Comparison of ENCODE assay signal across 9 cellular contexts in the genomic region with DNA sequence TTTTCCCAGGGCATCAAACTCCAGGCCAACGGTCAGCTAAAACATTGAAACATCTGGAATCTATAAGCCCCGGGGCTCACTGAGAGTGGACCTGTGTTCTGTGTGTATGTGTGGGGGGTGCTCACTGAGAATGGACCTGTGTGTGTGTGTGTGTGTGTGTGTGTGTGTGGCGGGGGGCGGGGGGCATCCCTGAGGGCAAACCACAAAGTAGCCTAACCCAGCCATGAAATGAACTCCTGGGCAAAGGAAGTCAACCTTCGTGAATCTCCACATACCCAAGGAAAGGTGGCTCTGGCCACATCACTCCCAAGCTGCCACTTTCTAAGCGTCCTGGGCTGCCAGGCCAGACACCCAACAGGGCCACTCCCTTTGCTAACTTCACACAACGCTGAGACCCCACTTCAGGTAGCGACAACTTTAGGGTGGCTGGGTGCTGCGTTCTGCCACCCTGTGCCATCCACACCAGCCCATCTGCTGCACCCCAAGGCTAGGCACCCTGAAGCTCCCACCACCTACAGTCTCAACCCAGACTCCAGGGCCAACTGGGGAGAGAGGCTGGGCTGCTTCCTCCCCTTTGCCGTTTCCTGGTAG. TPM values are rescaled to one million over a fixed set of nuclear protein-coding genes. Genes with fewer than 3 reads are reported as not detected.
DNase-seq lines count a peak whose midpoint lies in the region; ATAC-seq, FAIRE-seq and TF ChIP-seq lines count a peak whose summit lies in the region.
"Had no signal": no experiment of that assay in that cellular context is flagged by ENCODE, and none has a peak within 500 bp of the region (broad histone marks: within the 10 kb centered on the region; RNA-seq: fewer than 3 reads in every experiment).

No MANE protein-coding gene starts in this region.

- H3K27me3 Mint-ChIP-seq in CD8-positive, alpha-beta memory T cell: peaks cover 0 to 9% of the 10 kb centered on the region in 2 donors
- H3K27me3 Mint-ChIP-seq in osteocyte (ENCODE audit: unreplicated experiment): no peaks in the 10 kb centered on the region

- POLR2A ChIA-PET in CD8-positive, alpha-beta memory T cell (lab: Charles Lee): interaction anchor here (0.7 to 1.8 kb wide), 4 partner anchors 9 to 243 kb away, joined by 3 to 9 read pairs (median 6); a partner anchor contains a TSS
- POLR2A ChIA-PET in endothelial cell of umbilical vein (lab: Charles Lee): interaction anchor here (0.6 to 1.2 kb wide), 4 partner anchors 9 to 213 kb away, joined by 4 to 10 read pairs (median 4); a partner anchor contains a TSS

- no peak overlapping the region for H2AFZ ChIP-seq in endothelial cell of umbilical vein (ENCODE audit: low read depth, low read length)

- TF ChIP-seq POLR2A in Peyer's patch (IDR thresholded peaks at IDR 0.05) (no peak), endothelial cell of umbilical vein (IDR thresholded peaks at IDR 0.05; ENCODE audit: low read depth, low read length) (peak; percentile 30)

- H3K36me3 ChIP-seq in CD8-positive, alpha-beta memory T cell (ENCODE audit: insufficient read depth, low read length): no peaks in the 10 kb centered on the region
- H3K36me3 ChIP-seq in Peyer's patch (peaks cover 0 to 12% (median 0%) of the 10 kb centered on the region in 3 donors), endothelial cell of umbilical vein (ENCODE audit: control insufficient read depth in 2 of 2, extremely low read depth in 1 of 2, insufficient read depth in 2 of 2, low read length in 2 of 2) (peaks cover 0 to 12% of the 10 kb centered on the region in 2 experiments)

- H3K9me3 ChIP-seq in CD8-positive, alpha-beta memory T cell (ENCODE audit: low read length): no peaks in the 10 kb centered on the region
- H3K9me3 ChIP-seq in Peyer's patch (no peaks in the 10 kb centered on the region), endothelial cell of umbilical vein (replicated peaks; ENCODE audit: control insufficient read depth, insufficient read depth, low read length) (no peaks in the 10 kb centered on the region)

- dilution Hi-C loops in endothelial cell of umbilical vein (cut with MboI; ENCODE audit: extremely low pct_ligation_motif_present, low sequenced_read_pairs): no loop called here

- intact Hi-C loops in endothelial cell of umbilical vein (cut with micrococcal nuclease): loop anchor here (1.0 to 5.0 kb wide), 4 partner anchors 65 to 228 kb away; a partner anchor contains a TSS

- no peaks in the 10 kb centered on the region for H3K9me3 Mint-ChIP-seq in CD8-positive, alpha-beta memory T cell
- no peaks in the 10 kb centered on the region for H3K9me3 Mint-ChIP-seq in osteocyte (ENCODE audit: unreplicated experiment)

- TF ChIP-seq CTCF in Peyer's patch (IDR thresholded peaks at IDR 0.05) (no peak), endothelial cell of umbilical vein (IDR thresholded peaks at IDR 0.05; ENCODE audit: extremely low read depth in 1 of 2, insufficient read depth in 1 of 2, low read depth in 1 of 2, low read length in 2 of 2) (no peak), osteocyte (IDR thresholded peaks at IDR 0.05) (no peak)

- peak overlapping the region; percentile 69 for H3K27ac ChIP-seq in CD8-positive, alpha-beta memory T cell (ENCODE audit: low read depth, low read length)
- H3K27ac ChIP-seq in Peyer's patch (peak overlapping the region; percentile 94 to 100 (median 97)), endothelial cell of umbilical vein (ENCODE audit: insufficient read depth, low read depth, low read length) (peak overlapping the region; percentile 77)

- FAIRE-seq in endothelial cell of umbilical vein (lab: Jason Lieb, UNC): no peak
- FAIRE-seq: GM19239 had no signal

- peaks cover 35% of the 10 kb centered on the region for H3K4me1 ChIP-seq in CD8-positive, alpha-beta memory T cell (ENCODE audit: insufficient read depth, low read length)
- H3K4me1 ChIP-seq in Peyer's patch (peaks cover 13 to 64% (median 23%) of the 10 kb centered on the region in 4 donors), endothelial cell of umbilical vein (ENCODE audit: control insufficient read depth, extremely low read depth, insufficient read depth, low read length) (peaks cover 17% of the 10 kb centered on the region)

- peak overlapping the region in 7 of 8 donors; percentile 54 to 94 (median 73) for H3K27ac Mint-ChIP-seq in CD8-positive, alpha-beta memory T cell
- H3K27ac Mint-ChIP-seq in osteocyte (ENCODE audit: unreplicated experiment): peak overlapping the region; percentile 95

- peaks cover 0 to 5% (median 0%) of the 10 kb centered on the region in 3 donors for H3K36me3 Mint-ChIP-seq in CD8-positive, alpha-beta memory T cell
- H3K36me3 Mint-ChIP-seq in osteocyte (ENCODE audit: unreplicated experiment): peaks cover 4% of the 10 kb centered on the region

- CTCF ChIA-PET in CD8-positive, alpha-beta memory T cell (lab: Charles Lee): interaction anchor here (0.6 to 1.1 kb wide), 2 partner anchors 9 to 54 kb away, joined by 3 read pairs; no protein-coding TSS in a partner anchor
- CTCF ChIA-PET in endothelial cell of umbilical vein (lab: Charles Lee): interaction anchor here (1.1 to 3.0 kb wide), 6 partner anchors 9 to 105 kb away, joined by 3 to 24 read pairs (median 8); a partner anchor contains a TSS

- H3K27me3 ChIP-seq in CD8-positive, alpha-beta memory T cell (ENCODE audit: insufficient read depth, low read length, poor library complexity, severe bottlenecking): peaks cover 7% of the 10 kb centered on the region
- H3K27me3 ChIP-seq in Peyer's patch (no peaks in the 10 kb centered on the region), endothelial cell of umbilical vein (ENCODE audit: control insufficient read depth in 2 of 2, insufficient read depth in 2 of 2, low read length in 2 of 2) (no peaks in the 10 kb centered on the region)

- ATAC-seq in HG03520 (IDR thresholded peaks at IDR 0.05; ENCODE audit: unreplicated experiment): no peak
- ATAC-seq in GM18867 (IDR thresholded peaks at IDR 0.05; ENCODE audit: unreplicated experiment): no peak

- peaks cover 7 to 14% (median 14%) of the 10 kb centered on the region in 3 donors for H3K4me1 Mint-ChIP-seq in CD8-positive, alpha-beta memory T cell
- H3K4me1 Mint-ChIP-seq in osteocyte (ENCODE audit: unreplicated experiment): peaks cover 49% of the 10 kb centered on the region

- H3K9me1 ChIP-seq in endothelial cell of umbilical vein (replicated peaks; ENCODE audit: control insufficient read depth, extremely low read depth, insufficient read depth, low read length): no peaks in the 10 kb centered on the region

- peaks cover 57% of the 10 kb centered on the region for H3K79me2 ChIP-seq in endothelial cell of umbilical vein (ENCODE audit: control insufficient read depth, insufficient read depth, low read length)

- peak overlapping the region; percentile 72 to 89 (median 80) for H3K4me3 Mint-ChIP-seq in CD8-positive, alpha-beta memory T cell
- H3K4me3 Mint-ChIP-seq in osteocyte (ENCODE audit: unreplicated experiment): peak overlapping the region; percentile 88

- H3K9ac ChIP-seq in endothelial cell of umbilical vein (replicated peaks; ENCODE audit: extremely low read depth, insufficient read depth, low read length): peak overlapping the region; percentile 94

- H3K4me2 ChIP-seq in endothelial cell of umbilical vein (ENCODE audit: insufficient read depth, low read length): peak overlapping the region; percentile 79

- peak overlapping the region; percentile 39 for H3K4me3 ChIP-seq in CD8-positive, alpha-beta memory T cell (ENCODE audit: low read length)
- H3K4me3 ChIP-seq in Peyer's patch (peak overlapping the region; percentile 96 to 100 (median 98)), endothelial cell of umbilical vein (replicated peaks in 1 of 3; ENCODE audit: insufficient read depth in 1 of 3, low read depth in 1 of 3, low read length in 3 of 3) (peak overlapping the region in 2 of 3 experiments; percentile 49 to 64)

- BruUV-seq in endothelial cell of umbilical vein (replicated peaks; lab: Mats Ljungman, UMichigan): no TSS peak

- H4K20me1 ChIP-seq in endothelial cell of umbilical vein (replicated peaks; ENCODE audit: control insufficient read depth, extremely low read depth, insufficient read depth, low read length): no peaks in the 10 kb centered on the region

- no peak for DNase-seq in CD8-positive, alpha-beta memory T cell
- DNase-seq in Peyer's patch: no peak
- DNase-seq in endothelial cell of umbilical vein (ENCODE audit: low read depth, low spot score): no peak
- no peak for DNase-seq in osteocyte (ENCODE audit: extremely low spot score, unreplicated experiment)
- no peak for DNase-seq in GDM1 (lab: John Stamatoyannopoulos, UW)
- DNase-seq in retina: no peak

RNA-seq across cellular contexts. Expression of a gene that starts 1.6 kb away (rescaled TPM):
- 10 to 100 TPM; 28.4 to 34.7 TPM for total RNA-seq in CD8-positive, alpha-beta memory T cell
- polyA plus RNA-seq in CD8-positive, alpha-beta memory T cell: 2.5 TPM
- total RNA-seq in Peyer's patch (10 to 100 TPM; 19.8 to 38.3 (median 34.4) TPM), endothelial cell of umbilical vein (30.5 and 35.0 TPM in 2 replicates), osteocyte (34.7 and 35.6 TPM in 2 replicates)
- polyA plus RNA-seq in endothelial cell of umbilical vein: 27.6 and 28.0 TPM in 2 replicates
- polyA plus RNA-seq in endothelial cell of umbilical vein (2011; cell fraction: cytosol; rRNA removed): 18.8 and 19.6 TPM in 2 replicates
- polyA plus RNA-seq in endothelial cell of umbilical vein (2011; cell fraction: nucleus; rRNA removed): 91.2 and 91.3 TPM in 2 replicates
- 18.8 and 25.2 TPM in 2 replicates for polyA plus RNA-seq in endothelial cell of umbilical vein (2012)
- polyA minus RNA-seq in endothelial cell of umbilical vein: 19.3 and 20.4 TPM in 2 replicates
- 8.0 TPM for polyA minus RNA-seq in endothelial cell of umbilical vein (2011; cell fraction: cytosol; rRNA and poly(A)+ RNA removed)
- 12.0 and 14.9 TPM in 2 replicates for polyA minus RNA-seq in endothelial cell of umbilical vein (2011; cell fraction: nucleus; rRNA and poly(A)+ RNA removed)

RNA-seq across cellular contexts. Expression of a gene that starts 8.0 kb away (rescaled TPM):
- total RNA-seq in CD8-positive, alpha-beta memory T cell: 10 to 100 TPM; 41.4 to 41.7 TPM
- polyA plus RNA-seq in CD8-positive, alpha-beta memory T cell: 40.1 TPM
- 100 to 1,000 TPM in 2 of 4 donors, 10 to 100 TPM in 2; 82.5 to 130 (median 112) TPM for total RNA-seq in Peyer's patch
- 24.3 and 28.8 TPM in 2 replicates for total RNA-seq in endothelial cell of umbilical vein
- polyA plus RNA-seq in endothelial cell of umbilical vein: 9.5 and 11.6 TPM in 2 replicates
- polyA plus RNA-seq in endothelial cell of umbilical vein (2011; cell fraction: cytosol; rRNA removed): 5.6 and 7.1 TPM in 2 replicates
- polyA plus RNA-seq in endothelial cell of umbilical vein (2011; cell fraction: nucleus; rRNA removed): 37.6 and 38.6 TPM in 2 replicates
- 14.2 and 15.4 TPM in 2 replicates for polyA plus RNA-seq in endothelial cell of umbilical vein (2012)
- 13.1 and 18.4 TPM in 2 replicates for polyA minus RNA-seq in endothelial cell of umbilical vein
- polyA minus RNA-seq in endothelial cell of umbilical vein (2011; cell fraction: cytosol; rRNA and poly(A)+ RNA removed): 23.1 TPM
- polyA minus RNA-seq in endothelial cell of umbilical vein (2011; cell fraction: nucleus; rRNA and poly(A)+ RNA removed): 19.7 and 32.4 TPM in 2 replicates
- 18.8 and 20.9 TPM in 2 replicates for total RNA-seq in osteocyte

RNA-seq across cellular contexts. Expression of a gene that starts 11.1 kb away (rescaled TPM):
- total RNA-seq in CD8-positive, alpha-beta memory T cell: 100 to 1,000 TPM; 128 to 138 TPM
- polyA plus RNA-seq in CD8-positive, alpha-beta memory T cell: 0.63 TPM
- 10 to 100 TPM in 3 of 4 donors, 1 to 10 TPM in 1; 2.4 to 21.5 (median 20.2) TPM for total RNA-seq in Peyer's patch
- 77.7 and 85.3 TPM in 2 replicates for total RNA-seq in endothelial cell of umbilical vein
- 94.8 and 124 TPM in 2 replicates for polyA plus RNA-seq in endothelial cell of umbilical vein
- 75.4 and 97.2 TPM in 2 replicates for polyA plus RNA-seq in endothelial cell of umbilical vein (2011; cell fraction: cytosol; rRNA removed)
- polyA plus RNA-seq in endothelial cell of umbilical vein (2011; cell fraction: nucleus; rRNA removed): 44.2 and 51.9 TPM in 2 replicates
- 92.9 and 125 TPM in 2 replicates for polyA plus RNA-seq in endothelial cell of umbilical vein (2012)
- 72.3 and 73.4 TPM in 2 replicates for polyA minus RNA-seq in endothelial cell of umbilical vein
- 53.4 TPM for polyA minus RNA-seq in endothelial cell of umbilical vein (2011; cell fraction: cytosol; rRNA and poly(A)+ RNA removed)
- polyA minus RNA-seq in endothelial cell of umbilical vein (2011; cell fraction: nucleus; rRNA and poly(A)+ RNA removed): 9.2 and 11.4 TPM in 2 replicates
- 123 and 128 TPM in 2 replicates for total RNA-seq in osteocyte

RNA-seq across cellular contexts. Expression of a gene that starts 14.8 kb away (rescaled TPM):
- 10 to 100 TPM; 30.3 to 31.6 TPM for total RNA-seq in CD8-positive, alpha-beta memory T cell
- polyA plus RNA-seq in CD8-positive, alpha-beta memory T cell: 35.7 TPM
- 100 to 1,000 TPM in 3 of 4 donors, 10 to 100 TPM in 1; 67.7 to 297 (median 179) TPM for total RNA-seq in Peyer's patch
- 52.3 and 57.1 TPM in 2 replicates for total RNA-seq in endothelial cell of umbilical vein
- 52.0 and 54.6 TPM in 2 replicates for polyA plus RNA-seq in endothelial cell of umbilical vein
- polyA plus RNA-seq in endothelial cell of umbilical vein (2011; cell fraction: cytosol; rRNA removed): 46.0 and 49.9 TPM in 2 replicates
- 75.1 and 77.2 TPM in 2 replicates for polyA plus RNA-seq in endothelial cell of umbilical vein (2011; cell fraction: nucleus; rRNA removed)
- polyA plus RNA-seq in endothelial cell of umbilical vein (2012): 25.4 and 27.0 TPM in 2 replicates
- 34.8 and 35.2 TPM in 2 replicates for polyA minus RNA-seq in endothelial cell of umbilical vein
- 16.9 TPM for polyA minus RNA-seq in endothelial cell of umbilical vein (2011; cell fraction: cytosol; rRNA and poly(A)+ RNA removed)
- polyA minus RNA-seq in endothelial cell of umbilical vein (2011; cell fraction: nucleus; rRNA and poly(A)+ RNA removed): 11.0 and 18.7 TPM in 2 replicates
- 33.2 and 38.0 TPM in 2 replicates for total RNA-seq in osteocyte

RNA-seq across cellular contexts. Expression of a gene that starts 21.1 kb away (rescaled TPM):
- not detected for total RNA-seq in CD8-positive, alpha-beta memory T cell
- not detected for polyA plus RNA-seq in CD8-positive, alpha-beta memory T cell
- under 1 TPM in 1 of 4 donors, not detected in 3; 0.76 TPM for total RNA-seq in Peyer's patch
- total RNA-seq in endothelial cell of umbilical vein: not detected in 2 replicates
- polyA plus RNA-seq in endothelial cell of umbilical vein: not detected in 2 replicates
- not detected in 2 replicates for polyA plus RNA-seq in endothelial cell of umbilical vein (2011; cell fraction: cytosol; rRNA removed)
- not detected in 2 replicates for polyA plus RNA-seq in endothelial cell of umbilical vein (2011; cell fraction: nucleus; rRNA removed)
- not detected in 2 replicates for polyA plus RNA-seq in endothelial cell of umbilical vein (2012)
- polyA minus RNA-seq in endothelial cell of umbilical vein: not detected in 2 replicates
- not detected for polyA minus RNA-seq in endothelial cell of umbilical vein (2011; cell fraction: cytosol; rRNA and poly(A)+ RNA removed)
- not detected in 2 replicates for polyA minus RNA-seq in endothelial cell of umbilical vein (2011; cell fraction: nucleus; rRNA and poly(A)+ RNA removed)
- total RNA-seq in osteocyte: not detected in 2 replicates

Comparison
In these comparisons a context has a peak if more than half of its experiments do, and no peak if none do; other contexts are left out.
1. H3K4me3 ChIP-seq: peak in every context shown above with its lines; median percentile 98 in Peyer's patch; 56 in endothelial cell of umbilical vein; 39 in CD8-positive, alpha-beta memory T cell.